Comparison of ENCODE assay signal across 10 cellular contexts in genomic region chr16:31529398-31530312, GRCh38. TPM values are rescaled to one million over a fixed set of nuclear protein-coding genes. Genes with fewer than 3 reads are reported as not detected.
DNase-seq lines count a peak whose midpoint lies in the region; ATAC-seq and TF ChIP-seq lines count a peak whose summit lies in the region.
"Had no signal": no experiment of that assay in that cellular context is flagged by ENCODE, and none has a peak within 500 bp of the region (broad histone marks: within the 10 kb centered on the region; RNA-seq: fewer than 3 reads in every experiment).

No MANE protein-coding gene starts in this region.

- H3K79me2 ChIP-seq in mammary epithelial cell (ENCODE audit: insufficient read depth, low read length) = no peaks in the 10 kb centered on the region
- no peaks in the 10 kb centered on the region for H3K79me2 ChIP-seq in PC-9 (ENCODE audit: low read depth)

- H3K9me3 Mint-ChIP-seq in activated naive CD4-positive, alpha-beta T cell treated with anti-CD3 and anti-CD28 coated beads, Interleukin-2, amount 10 ng/mL, durations not matched to agents 7 days and 5 days = no peaks in the 10 kb centered on the region

- H3K4me3 ChIP-seq in mammary epithelial cell (replicated peaks in 1 of 3; ENCODE audit: insufficient read depth in 1 of 3, low read depth in 2 of 3, low read length in 3 of 3) (no peak overlapping the region), muscle layer of colon (ENCODE audit: low read depth in 1 of 2, low read length in 2 of 2) (peak overlapping the region; percentile 31 to 52), upper lobe of left lung (peak overlapping the region in 3 of 4 donors; percentile 38 to 52 (median 46)), PC-9 (no peak overlapping the region)

- H3K27ac Mint-ChIP-seq in activated naive CD4-positive, alpha-beta T cell treated with anti-CD3 and anti-CD28 coated beads, Interleukin-2, amount 10 ng/mL, durations not matched to agents 7 days and 5 days = no peak overlapping the region

- H3K27me3 ChIP-seq in mammary epithelial cell (ENCODE audit: insufficient read depth, low read length) (peaks cover 19% of the 10 kb centered on the region), muscle layer of colon (ENCODE audit: control insufficient read depth in 1 of 2, insufficient read depth in 2 of 2, low read length in 2 of 2) (peaks cover 3 to 7% of the 10 kb centered on the region in 2 donors), upper lobe of left lung (peaks cover 0 to 7% (median 0%) of the 10 kb centered on the region in 4 donors), PC-9 (ENCODE audit: insufficient read depth, low read depth) (peaks cover 85% of the 10 kb centered on the region)

- H3K9me2 ChIP-seq in PC-9 (ENCODE audit: insufficient read depth) = no peaks in the 10 kb centered on the region

- H3K9ac ChIP-seq in mammary epithelial cell (ENCODE audit: insufficient read depth, low read length) (no peak overlapping the region), muscle layer of colon (ENCODE audit: low read length) (no peak overlapping the region)

- in situ Hi-C loops in mammary epithelial cell (cut with MboI; ENCODE audit: low sequenced_read_pairs in 2 of 2) = no loop called here

- no peaks in the 10 kb centered on the region for H4K20me1 ChIP-seq in mammary epithelial cell (ENCODE audit: insufficient read depth, low read length)
- no peaks in the 10 kb centered on the region for H4K20me1 ChIP-seq in PC-9 (ENCODE audit: insufficient read depth)

- H3F3A ChIP-seq in PC-9 (ENCODE audit: insufficient read depth, low read depth) = no peaks in the 10 kb centered on the region

- TF ChIP-seq CTCF in mammary epithelial cell (conservative IDR thresholded peaks at IDR 0.05 in 1 of 2, IDR thresholded peaks at IDR 0.05 in 1 of 2; ENCODE audit: extremely low read depth in 1 of 2, insufficient read depth in 1 of 2, low read depth in 1 of 2, low read length in 2 of 2) (no peak), upper lobe of left lung (IDR thresholded peaks at IDR 0.05) (no peak), PC-9 (conservative IDR thresholded peaks at IDR 0.05) (no peak)

- intact Hi-C loops in mammary epithelial cell (cut with micrococcal nuclease) = no loop called here
- intact Hi-C loops in PC-9 (cut with micrococcal nuclease; ENCODE audit: unreplicated experiment) = no loop called here

- peak in 1 of 4 donors; percentile 28 for TF ChIP-seq POLR2A in upper lobe of left lung (IDR thresholded peaks at IDR 0.05)

- BruUV-seq in mammary epithelial cell (replicated peaks; lab: Mats Ljungman, UMichigan) = no TSS peak
- BruUV-seq in PC-9 (replicated peaks; lab: Mats Ljungman, UMichigan) = no TSS peak

- no peak overlapping the region for H3K27ac ChIP-seq in mammary epithelial cell (ENCODE audit: insufficient read depth, low read depth, low read length)
- no peak overlapping the region for H3K27ac ChIP-seq in muscle layer of colon (ENCODE audit: low read depth, low read length)
- H3K27ac ChIP-seq in upper lobe of left lung = peak overlapping the region in 2 of 4 donors; percentile 18 to 71
- no peak overlapping the region for H3K27ac ChIP-seq in PC-9
- H3K27ac ChIP-seq: HL-60 had no signal

- H3K4me2 ChIP-seq in mammary epithelial cell (ENCODE audit: insufficient read depth, low read depth, low read length) = peak overlapping the region; percentile 18
- no peak overlapping the region for H3K4me2 ChIP-seq in PC-9

- peak; percentile 24 for DNase-seq in activated naive CD4-positive, alpha-beta T cell treated with anti-CD3 and anti-CD28 coated beads, Interleukin-2, amount 50 U/mL, for 16 hours
- DNase-seq in activated naive CD4-positive, alpha-beta T cell treated with anti-CD3 and anti-CD28 coated beads, Interleukin-2, amount 10 ng/mL, durations not matched to agents 7 days and 5 days = no peak
- DNase-seq in mammary epithelial cell (no peak), upper lobe of left lung (peak in 1 of 2 donors; percentile 86), PC-9 (no peak)
- DNase-seq: amygdala had no signal

- no peaks in the 10 kb centered on the region for H3K36me3 ChIP-seq in mammary epithelial cell (ENCODE audit: insufficient read depth, low read length)
- no peaks in the 10 kb centered on the region for H3K36me3 ChIP-seq in muscle layer of colon (ENCODE audit: insufficient read depth, low read length)
- H3K36me3 ChIP-seq in upper lobe of left lung = no peaks in the 10 kb centered on the region
- no peaks in the 10 kb centered on the region for H3K36me3 ChIP-seq in PC-9 (ENCODE audit: low read depth)

- under 1% methylated on average over 17 of the region's 58 CpGs for WGBS in mammary epithelial cell (ENCODE audit: low coverage, missing lambda C conversion rate)
- WGBS in upper lobe of left lung, 2 donors = 30 to 43% methylated on average over 21 to 34 of the region's 58 CpGs

- CTCF ChIA-PET in activated naive CD4-positive, alpha-beta T cell treated with anti-CD3 and anti-CD28 coated beads, Interleukin-2, amount 10 ng/mL, durations not matched to agents 7 days and 5 days (lab: Charles Lee) = no interaction called here
- CTCF ChIA-PET in mammary epithelial cell (lab: Charles Lee; ENCODE audit: low non-redundant PET) = no interaction called here
- CTCF ChIA-PET in PC-9 (lab: Charles Lee) = no interaction called here

- peaks cover 31% of the 10 kb centered on the region for H3K27me3 Mint-ChIP-seq in activated naive CD4-positive, alpha-beta T cell treated with anti-CD3 and anti-CD28 coated beads, Interleukin-2, amount 10 ng/mL, durations not matched to agents 7 days and 5 days

- H3K4me1 Mint-ChIP-seq in activated naive CD4-positive, alpha-beta T cell treated with anti-CD3 and anti-CD28 coated beads, Interleukin-2, amount 10 ng/mL, durations not matched to agents 7 days and 5 days = no peaks in the 10 kb centered on the region

- no peaks in the 10 kb centered on the region for H3K4me1 ChIP-seq in mammary epithelial cell (ENCODE audit: insufficient read depth, low read length)
- H3K4me1 ChIP-seq in muscle layer of colon (ENCODE audit: insufficient read depth, low read length) = peaks cover 6% of the 10 kb centered on the region
- H3K4me1 ChIP-seq in upper lobe of left lung = peaks cover 0 to 21% (median 6%) of the 10 kb centered on the region in 4 donors
- H3K4me1 ChIP-seq in PC-9 (replicated peaks; ENCODE audit: insufficient read depth) = no peaks in the 10 kb centered on the region

- H2AFZ ChIP-seq in mammary epithelial cell (ENCODE audit: low read depth, low read length) (peak overlapping the region; percentile 33), PC-9 (no peak overlapping the region)

- TF ChIP-seq EP300 in upper lobe of left lung (IDR thresholded peaks at IDR 0.05) = no peak

- H3K36me3 Mint-ChIP-seq in activated naive CD4-positive, alpha-beta T cell treated with anti-CD3 and anti-CD28 coated beads, Interleukin-2, amount 10 ng/mL, durations not matched to agents 7 days and 5 days = no peaks in the 10 kb centered on the region

- POLR2A ChIA-PET in PC-9 (lab: Charles Lee; ENCODE audit: unreplicated experiment) = interaction anchor here (0.6 kb wide), 1 partner anchor 31 kb away, joined by 3 read pairs; no protein-coding TSS in a partner anchor

- H3K4me3 Mint-ChIP-seq in activated naive CD4-positive, alpha-beta T cell treated with anti-CD3 and anti-CD28 coated beads, Interleukin-2, amount 10 ng/mL, durations not matched to agents 7 days and 5 days = no peak overlapping the region

- H3K9me3 ChIP-seq in mammary epithelial cell (replicated peaks; ENCODE audit: insufficient read depth, low read length) (no peaks in the 10 kb centered on the region), muscle layer of colon (ENCODE audit: low read length) (no peaks in the 10 kb centered on the region), upper lobe of left lung (no peaks in the 10 kb centered on the region), PC-9 (ENCODE audit: insufficient read depth, low read depth) (no peaks in the 10 kb centered on the region)

- dilution Hi-C loops in mammary epithelial cell (cut with HindIII; ENCODE audit: low sequenced_read_pairs) = loop anchor here (5.0 to 10.0 kb wide), 4 partner anchors 75 to 195 kb away; partner anchors contain the start of gene ARMC5

- ATAC-seq in upper lobe of left lung (ENCODE audit: low FRiP score in 2 of 2) (peak; percentile 46 to 56), GM21576 (IDR thresholded peaks at IDR 0.05; ENCODE audit: unreplicated experiment) (no peak), GM18870 (IDR thresholded peaks at IDR 0.05; ENCODE audit: unreplicated experiment) (no peak)

RNA-seq across cellular contexts. Expression of gene AHSP, which starts 2.0 kb away (rescaled TPM):
- not detected for total RNA-seq in mammary epithelial cell
- not detected for polyA plus RNA-seq in mammary epithelial cell
- not detected for polyA minus RNA-seq in mammary epithelial cell
- total RNA-seq in upper lobe of left lung = not detected
- not detected in 2 replicates for total RNA-seq in PC-9 (2021)

RNA-seq across cellular contexts. Expression of gene RUSF1, which starts 21.5 kb away (rescaled TPM):
- total RNA-seq in mammary epithelial cell (10 to 100 TPM; 40.5 to 46.5 TPM), upper lobe of left lung (100 to 1,000 TPM in 1 of 6 donors, 10 to 100 TPM in 5; 46.8 to 132 (median 80.6) TPM), PC-9 (2021) (86.7 and 94.7 TPM in 2 replicates)
- polyA plus RNA-seq in mammary epithelial cell = 16.2 TPM
- polyA minus RNA-seq in mammary epithelial cell = 22.3 TPM

RNA-seq across cellular contexts. Expression of gene SLC5A2, which starts 46.7 kb away (rescaled TPM):
- total RNA-seq in mammary epithelial cell (under 1 TPM in 1 of 2 donors, not detected in 1; 0.66 TPM), upper lobe of left lung (1 to 10 TPM in 4 of 6 donors, under 1 TPM in 2; 0.84 to 3.3 (median 1.2) TPM), PC-9 (2021) (0.13 and 0.60 TPM in 2 replicates)
- polyA plus RNA-seq in mammary epithelial cell = 0.17 TPM
- not detected for polyA minus RNA-seq in mammary epithelial cell

RNA-seq across cellular contexts. Expression of gene TGFB1I1, which starts 57.7 kb away (rescaled TPM):
- total RNA-seq in mammary epithelial cell (10 to 100 TPM; 45.4 to 50.7 TPM), upper lobe of left lung (10 to 100 TPM; 21.0 to 62.8 (median 27.8) TPM), PC-9 (2021) (9.0 and 15.3 TPM in 2 replicates)
- 22.7 TPM for polyA plus RNA-seq in mammary epithelial cell
- 62.4 TPM for polyA minus RNA-seq in mammary epithelial cell

Comparison
In these comparisons a context has a peak if more than half of its experiments do, and no peak if none do; other contexts are left out.
1. H3K4me3 ChIP-seq: peak in muscle layer of colon (2 of 2) and upper lobe of left lung (3 of 4); none in mammary epithelial cell (0 of 3) and PC-9 (single experiment).
2. ATAC-seq: peak in upper lobe of left lung (2 of 2); none in GM21576 (single experiment) and GM18870 (single experiment).